ENCODE assay signal across 9 cellular contexts in genomic region chr11:774873-775592, GRCh38. TPM values are rescaled to one million over a fixed set of nuclear protein-coding genes. Genes with fewer than 3 reads are reported as not detected.
A peak's percentile ranks its signal among the peaks of the same experiment; 100 is the strongest.
DNase-seq lines count a peak whose midpoint lies in the region; ATAC-seq and TF ChIP-seq lines count a peak whose summit lies in the region.
"Had no signal": no experiment of that assay in that cellular context is flagged by ENCODE, and none has a peak within 500 bp of the region (broad histone marks: within the 10 kb centered on the region; RNA-seq: fewer than 3 reads in every experiment).

No MANE protein-coding gene starts in this region.

- no peak for DNase-seq in activated T-cell treated with anti-CD3 and anti-CD28 coated beads, Interleukin-2, amount 50 U/mL, for 72 hours
- no peak for DNase-seq in activated T-cell treated with anti-CD3 and anti-CD28 coated beads, Interleukin-2, amount 50 U/mL, for 1 hour
- DNase-seq in WTC11 (ENCODE audit: low spot score): peak; percentile 15
- peak; percentile 61 for DNase-seq in fibroblast of mammary gland (ENCODE audit: low read depth)
- DNase-seq in stimulated activated naive CD8-positive, alpha-beta T cell treated with anti-CD3 and anti-CD28 coated beads, Interleukin-15, amount 100 ng/mL, for 72 hours: no peak
- no peak for DNase-seq in superior temporal gyrus (ENCODE audit: extremely low spot score)
- no peak for DNase-seq in NCI-H524 treated with DMSO at 0.1 percent for 48 hours (lab: John Stamatoyannopoulos, UW)
- DNase-seq in SHP77 treated with DMSO at 0.1 percent for 48 hours (lab: John Stamatoyannopoulos, UW): no peak
- DNase-seq: SW 1271 had no signal

- peak overlapping the region; percentile 80 for H3K4me3 ChIP-seq in fibroblast of mammary gland (ENCODE audit: control insufficient read depth, low read depth, low read length)

- CTCF ChIA-PET in WTC11 (lab: Charles Lee): interaction anchor here (0.6 to 1.6 kb wide), 7 partner anchors 9 to 79 kb away, joined by 3 to 8 read pairs (median 4); partner anchors contain the start of genes CEND1 and TMEM80

- POLR2A ChIA-PET in WTC11 (lab: Charles Lee): no interaction called here

- H3K27ac Mint-ChIP-seq in activated T-cell treated with anti-CD3 and anti-CD28 coated beads, Interleukin-2, amount 50 U/mL, for 72 hours: no peak overlapping the region
- H3K27ac Mint-ChIP-seq in WTC11: peak overlapping the region; percentile 63; the same call in 1 of the 2 replicates
- H3K27ac Mint-ChIP-seq in stimulated activated naive CD8-positive, alpha-beta T cell treated with anti-CD3 and anti-CD28 coated beads, Interleukin-15, amount 100 ng/mL, for 72 hours: peak overlapping the region in 1 of 2 donors; percentile 59

- ATAC-seq in activated T-cell treated with anti-CD3 and anti-CD28 coated beads, Interleukin-2, amount 50 U/mL, for 72 hours (replicated peaks in 1 of 2): no peak
- ATAC-seq in WTC11: no peak
- ATAC-seq in stimulated activated naive CD8-positive, alpha-beta T cell treated with anti-CD3 and anti-CD28 coated beads, Interleukin-15, amount 100 ng/mL, for 72 hours: no peak

- H3K36me3 Mint-ChIP-seq in activated T-cell treated with anti-CD3 and anti-CD28 coated beads, Interleukin-2, amount 50 U/mL, for 72 hours (ENCODE audit: insufficient read depth in 2 of 2): peaks cover 0 to 4% of the 10 kb centered on the region in 2 donors
- H3K36me3 Mint-ChIP-seq in WTC11: peaks cover 8% of the 10 kb centered on the region; the same call in 1 of the 2 replicates

- no peak for TF ChIP-seq CTCF in WTC11 (IDR thresholded peaks at IDR 0.05)
- no peak for TF ChIP-seq CTCF in fibroblast of mammary gland (conservative IDR thresholded peaks at IDR 0.05; ENCODE audit: control insufficient read depth, insufficient read depth, low read depth, low read length)

- H3K4me3 Mint-ChIP-seq in activated T-cell treated with anti-CD3 and anti-CD28 coated beads, Interleukin-2, amount 50 U/mL, for 72 hours: peak overlapping the region; percentile 61 to 91
- H3K4me3 Mint-ChIP-seq in WTC11: peak overlapping the region; percentile 55
- H3K4me3 Mint-ChIP-seq in stimulated activated naive CD8-positive, alpha-beta T cell treated with anti-CD3 and anti-CD28 coated beads, Interleukin-15, amount 100 ng/mL, for 72 hours: peak overlapping the region; percentile 60 to 93

- H3K27me3 Mint-ChIP-seq in activated T-cell treated with anti-CD3 and anti-CD28 coated beads, Interleukin-2, amount 50 U/mL, for 72 hours (ENCODE audit: low read depth): no peaks in the 10 kb centered on the region
- no peaks in the 10 kb centered on the region for H3K27me3 Mint-ChIP-seq in WTC11 (ENCODE audit: low read depth)
- H3K27me3 Mint-ChIP-seq in stimulated activated naive CD8-positive, alpha-beta T cell treated with anti-CD3 and anti-CD28 coated beads, Interleukin-15, amount 100 ng/mL, for 72 hours: no peaks in the 10 kb centered on the region

- peaks cover 21% of the 10 kb centered on the region for H3K4me1 Mint-ChIP-seq in activated T-cell treated with anti-CD3 and anti-CD28 coated beads, Interleukin-2, amount 50 U/mL, for 72 hours (ENCODE audit: low read depth)
- H3K4me1 Mint-ChIP-seq in WTC11: peaks cover 19% of the 10 kb centered on the region
- peaks cover 52% of the 10 kb centered on the region for H3K4me1 Mint-ChIP-seq in stimulated activated naive CD8-positive, alpha-beta T cell treated with anti-CD3 and anti-CD28 coated beads, Interleukin-15, amount 100 ng/mL, for 72 hours

- no peaks in the 10 kb centered on the region for H3K9me3 Mint-ChIP-seq in activated T-cell treated with anti-CD3 and anti-CD28 coated beads, Interleukin-2, amount 50 U/mL, for 72 hours
- H3K9me3 Mint-ChIP-seq in WTC11: no peaks in the 10 kb centered on the region
- no peaks in the 10 kb centered on the region for H3K9me3 Mint-ChIP-seq in stimulated activated naive CD8-positive, alpha-beta T cell treated with anti-CD3 and anti-CD28 coated beads, Interleukin-15, amount 100 ng/mL, for 72 hours

TF ChIP-seq in WTC11, 78 proteins besides CTCF, POLR2A, EP300 and RAD21:
- TF ChIP-seq E2F5 (CRISPR knock-in tag; IDR thresholded peaks at IDR 0.05): no peak
- TF ChIP-seq NFATC4 (CRISPR knock-in tag; IDR thresholded peaks at IDR 0.05): no peak
- no peak for TF ChIP-seq JUN (CRISPR knock-in tag; IDR thresholded peaks at IDR 0.05)
- no peak for TF ChIP-seq CBFB (CRISPR knock-in tag; IDR thresholded peaks at IDR 0.05; ENCODE audit: low read depth)
- no peak for TF ChIP-seq USF1 (CRISPR knock-in tag; IDR thresholded peaks at IDR 0.05)
- TF ChIP-seq RORB (CRISPR knock-in tag; IDR thresholded peaks at IDR 0.05): no peak
- TF ChIP-seq STAT6 (CRISPR knock-in tag; conservative IDR thresholded peaks at IDR 0.05; ENCODE audit: low read depth): no peak
- TF ChIP-seq ELF4 (CRISPR knock-in tag; IDR thresholded peaks at IDR 0.05; ENCODE audit: low read depth): no peak
- TF ChIP-seq KAT7 (CRISPR knock-in tag; IDR thresholded peaks at IDR 0.05; ENCODE audit: borderline replicate concordance): no peak
- TF ChIP-seq PRRX2 (CRISPR knock-in tag; IDR thresholded peaks at IDR 0.05): no peak
- TF ChIP-seq ZNF281 (CRISPR knock-in tag; IDR thresholded peaks at IDR 0.05): no peak
TF ChIP-seq in WTC11: peak in this region for 0.

RNA-seq across cellular contexts. Expression of gene GATD1, which starts 2.3 kb away (rescaled TPM):
- total RNA-seq in activated T-cell treated with anti-CD3 and anti-CD28 coated beads, Interleukin-2, amount 50 U/mL, for 72 hours: 10 to 100 TPM; 31.9 to 34.4 TPM
- 81.9 to 87.6 TPM (median 87.5 TPM) in 3 replicates for total RNA-seq in WTC11 (2021)

RNA-seq across cellular contexts. Expression of gene CEND1, which starts 14.9 kb away (rescaled TPM):
- 1 to 10 TPM; 1.4 to 1.6 TPM for total RNA-seq in activated T-cell treated with anti-CD3 and anti-CD28 coated beads, Interleukin-2, amount 50 U/mL, for 72 hours
- total RNA-seq in WTC11 (2021): 2.0 to 3.1 TPM (median 2.7 TPM) in 3 replicates

RNA-seq across cellular contexts. Expression of gene SLC25A22, which starts 23.0 kb away (rescaled TPM):
- total RNA-seq in activated T-cell treated with anti-CD3 and anti-CD28 coated beads, Interleukin-2, amount 50 U/mL, for 72 hours: 10 to 100 TPM; 30.8 to 40.2 TPM
- total RNA-seq in WTC11 (2021): 35.0 to 44.8 TPM (median 36.7 TPM) in 3 replicates

RNA-seq across cellular contexts. Expression of gene TALDO1, which starts 27.8 kb away (rescaled TPM):
- 100 to 1,000 TPM; 152 to 155 TPM for total RNA-seq in activated T-cell treated with anti-CD3 and anti-CD28 coated beads, Interleukin-2, amount 50 U/mL, for 72 hours
- 314 to 352 TPM (median 343 TPM) in 3 replicates for total RNA-seq in WTC11 (2021)

RNA-seq across cellular contexts. Expression of gene PIDD1, which starts 30.0 kb away (rescaled TPM):
- 10 to 100 TPM; 25.2 to 34.2 TPM for total RNA-seq in activated T-cell treated with anti-CD3 and anti-CD28 coated beads, Interleukin-2, amount 50 U/mL, for 72 hours
- 54.9 to 59.4 TPM (median 56.8 TPM) in 3 replicates for total RNA-seq in WTC11 (2021)

Comparison
In these comparisons a context has a peak if more than half of its experiments do, and no peak if none do; other contexts are left out.
1. DNase-seq: peak in WTC11 (single experiment) and fibroblast of mammary gland (single experiment); none in activated T-cell treated with anti-CD3 and anti-CD28 coated beads, Interleukin-2, amount 50 U/mL, for 72 hours (0 of 2), activated T-cell treated with anti-CD3 and anti-CD28 coated beads, Interleukin-2, amount 50 U/mL, for 1 hour (single experiment), stimulated activated naive CD8-positive, alpha-beta T cell treated with anti-CD3 and anti-CD28 coated beads, Interleukin-15, amount 100 ng/mL, for 72 hours (0 of 2), superior temporal gyrus (single experiment), NCI-H524 treated with DMSO at 0.1 percent for 48 hours (single experiment) and SHP77 treated with DMSO at 0.1 percent for 48 hours (single experiment).
2. Peak in every context shown above with its lines, with median percentiles within 50 percentile points of each other: H3K4me3 Mint-ChIP-seq.